Comparison of ENCODE assay signal across 2 cellular contexts in genomic region chr10:98929709-98930108, GRCh38.
TF ChIP-seq lines count a peak whose summit lies in the region.

No MANE protein-coding gene starts in this region.

TF ChIP-seq in HEK293, 187 proteins besides CTCF, POLR2A, EP300 and RAD21 (continued from another document):
- no peak for TF ChIP-seq PRDM4 (tag by site-specific recombination; IDR thresholded peaks at IDR 0.05)

TF ChIP-seq in K562, 482 proteins besides CTCF, POLR2A, EP300 and RAD21 (continued from another document):
- TF ChIP-seq RBFOX2 (IDR thresholded peaks at IDR 0.05; ENCODE audit: low read depth, low read length): no peak
- no peak for TF ChIP-seq SMARCA5 (IDR thresholded peaks at IDR 0.05)
- no peak for TF ChIP-seq CREB5 (CRISPR knock-in tag; IDR thresholded peaks at IDR 0.05)
- no peak for TF ChIP-seq ZNF609 (CRISPR knock-in tag; IDR thresholded peaks at IDR 0.05; ENCODE audit: borderline replicate concordance)
- TF ChIP-seq PPARD (CRISPR knock-in tag; IDR thresholded peaks at IDR 0.05): no peak
- no peak for TF ChIP-seq NCOR1 (IDR thresholded peaks at IDR 0.05)
- no peak for TF ChIP-seq GTF2B (IDR thresholded peaks at IDR 0.05; ENCODE audit: extremely low read depth, insufficient read length)
- TF ChIP-seq NFIX (CRISPR knock-in tag; IDR thresholded peaks at IDR 0.05; ENCODE audit: low read depth): peak; percentile 90
- no peak for TF ChIP-seq ZNF174 (CRISPR knock-in tag; IDR thresholded peaks at IDR 0.05)
- TF ChIP-seq ZBTB40 (IDR thresholded peaks at IDR 0.05): peak; percentile 49; the same call in 1 of the 2 replicates
- TF ChIP-seq ZBTB40 (CRISPR knock-in tag; IDR thresholded peaks at IDR 0.05): 0 out of 2 replicates have a peak, but pooled peaks have one; percentile 30
- peak; percentile 95 for TF ChIP-seq NFIC (IDR thresholded peaks at IDR 0.05)
- TF ChIP-seq MAFG (tag; conservative IDR thresholded peaks at IDR 0.05): no peak
- no peak for TF ChIP-seq HNRNPL (IDR thresholded peaks at IDR 0.05; ENCODE audit: low read depth, low read length)
- no peak for TF ChIP-seq ZBTB12 (CRISPR knock-in tag; IDR thresholded peaks at IDR 0.05)
- TF ChIP-seq ZNF444 (CRISPR knock-in tag; IDR thresholded peaks at IDR 0.05): no peak
